ENCODE assay signal across 26 cellular contexts in genomic region chr5:84406111-84406510, GRCh38. TPM values are rescaled to one million over a fixed set of nuclear protein-coding genes. Genes with fewer than 3 reads are reported as not detected.
DNase-seq lines count a peak whose midpoint lies in the region; ATAC-seq, FAIRE-seq and TF ChIP-seq lines count a peak whose summit lies in the region.
"Had no signal": no experiment of that assay in that cellular context is flagged by ENCODE, and none has a peak within 500 bp of the region (broad histone marks: within the 10 kb centered on the region; RNA-seq: fewer than 3 reads in every experiment).

No MANE protein-coding gene starts in this region.

- H4K12ac ChIP-seq in trophoblast cell (ENCODE audit: low read depth, low read length): no peak overlapping the region

- no peak overlapping the region for H3K9ac ChIP-seq in kidney (ENCODE audit: low read length in 2 of 2)
- H3K9ac ChIP-seq in trophoblast cell (ENCODE audit: low read length): no peak overlapping the region
- H3K9ac ChIP-seq: BLaER1 had no signal

- H3K9me3 ChIP-seq in kidney (ENCODE audit: control insufficient read depth in 1 of 2, low read length in 2 of 2) (no peaks in the 10 kb centered on the region), trophoblast cell (ENCODE audit: insufficient read depth, low read depth, low read length) (no peaks in the 10 kb centered on the region)
- H3K9me3 ChIP-seq: BE2C, BLaER1 had no signal

- no CpG with 5 or more reads among the region's 1 CpG for WGBS in trophoblast cell (ENCODE audit: extremely low coverage, insufficient coverage, insufficient read length)

- no peak overlapping the region for H2BK5ac ChIP-seq in trophoblast cell (ENCODE audit: low read depth, low read length, poor library complexity)

- no peaks in the 10 kb centered on the region for H3K36me3 Mint-ChIP-seq in WTC11
- H3K36me3 Mint-ChIP-seq: CD14-positive monocyte; CD4-positive, alpha-beta memory T cell; CD4-positive, CD25-positive, alpha-beta regulatory T cell; CD8-positive, alpha-beta memory T cell had no signal

- no peak overlapping the region for H4K8ac ChIP-seq in trophoblast cell (ENCODE audit: low read depth, low read length)

- H3K4me1 ChIP-seq in kidney (ENCODE audit: control insufficient read depth in 1 of 2, insufficient read depth in 1 of 2, low read depth in 1 of 2, low read length in 2 of 2): no peaks in the 10 kb centered on the region
- H3K4me1 ChIP-seq in trophoblast cell (ENCODE audit: control insufficient read depth in 1 of 2, insufficient read depth in 2 of 2, low read length in 2 of 2): no peaks in the 10 kb centered on the region
- H3K4me1 ChIP-seq: BE2C, BLaER1 had no signal

- no peaks in the 10 kb centered on the region for H3K79me2 ChIP-seq in trophoblast cell (ENCODE audit: control insufficient read depth, insufficient read depth, low read length, poor library complexity)

- peaks cover 10% of the 10 kb centered on the region for H3K4me1 Mint-ChIP-seq in WTC11
- H3K4me1 Mint-ChIP-seq: CD14-positive monocyte; CD4-positive, alpha-beta memory T cell; CD4-positive, CD25-positive, alpha-beta regulatory T cell; CD8-positive, alpha-beta memory T cell had no signal

- no peaks in the 10 kb centered on the region for H3K27me3 Mint-ChIP-seq in WTC11 (ENCODE audit: low read depth)
- H3K27me3 Mint-ChIP-seq: CD4-positive, alpha-beta memory T cell; CD4-positive, CD25-positive, alpha-beta regulatory T cell; CD8-positive, alpha-beta memory T cell had no signal

- no peak overlapping the region for H2BK120ac ChIP-seq in trophoblast cell (ENCODE audit: insufficient read depth, low read length, poor library complexity)

- no peak overlapping the region for H3K4me3 Mint-ChIP-seq in WTC11
- H3K4me3 Mint-ChIP-seq: CD14-positive monocyte; CD4-positive, alpha-beta memory T cell; CD4-positive, CD25-positive, alpha-beta regulatory T cell; CD8-positive, alpha-beta memory T cell had no signal

- POLR2A ChIA-PET in WTC11 (lab: Charles Lee): no interaction called here

- H3K18ac ChIP-seq in trophoblast cell (ENCODE audit: low read length): no peak overlapping the region

- CTCF ChIA-PET in WTC11 (lab: Charles Lee): no interaction called here

- DNase-seq in WTC11 (ENCODE audit: low spot score) (no peak), kidney (no peak), trophoblast cell (no peak), NCI-H1092 treated with DMSO at 0.1 percent for 48 hours (lab: John Stamatoyannopoulos, UW) (no peak)
- DNase-seq: ACHN; BE2C; C1 segment of cervical spinal cord; CD4-positive, alpha-beta memory T cell; CD4-positive, CD25-positive, alpha-beta regulatory T cell; CD8-positive, alpha-beta memory T cell; COR-L47; DMS 273 treated with DMSO at 0.1 percent for 48 hours; DMS153; DMS53; DMS79; DND-41; EL; GDM1 had no signal

- no peaks in the 10 kb centered on the region for H3K36me3 ChIP-seq in kidney (ENCODE audit: control insufficient read depth in 1 of 2, insufficient read depth in 2 of 2, low read length in 2 of 2)
- H3K36me3 ChIP-seq in trophoblast cell (ENCODE audit: control insufficient read depth in 1 of 2, insufficient read depth in 2 of 2, low read length in 2 of 2): no peaks in the 10 kb centered on the region
- H3K36me3 ChIP-seq: BE2C, BLaER1 had no signal

- no peak overlapping the region for H3K4ac ChIP-seq in trophoblast cell (ENCODE audit: low read depth, low read length)

- no peak overlapping the region for H3K27ac Mint-ChIP-seq in WTC11
- H3K27ac Mint-ChIP-seq: CD14-positive monocyte; CD4-positive, alpha-beta memory T cell; CD4-positive, CD25-positive, alpha-beta regulatory T cell; CD8-positive, alpha-beta memory T cell had no signal

- no peak overlapping the region for H3K23ac ChIP-seq in trophoblast cell (ENCODE audit: low read length)

- no peaks in the 10 kb centered on the region for H3K79me1 ChIP-seq in trophoblast cell (ENCODE audit: low read length)

- ATAC-seq in WTC11: no peak
- ATAC-seq: GM12878 had no signal

- no peak overlapping the region for H2AFZ ChIP-seq in trophoblast cell (ENCODE audit: insufficient read depth, low read length, poor library complexity)

- H3K27ac ChIP-seq in kidney (ENCODE audit: low read depth in 2 of 2, low read length in 2 of 2): no peak overlapping the region
- H3K27ac ChIP-seq in trophoblast cell (ENCODE audit: low read depth, low read length): no peak overlapping the region
- H3K27ac ChIP-seq: 22Rv1, BLaER1 had no signal

- H3K9me3 Mint-ChIP-seq in WTC11: no peaks in the 10 kb centered on the region
- H3K9me3 Mint-ChIP-seq: CD4-positive, alpha-beta memory T cell had no signal

- H4K91ac ChIP-seq in trophoblast cell (ENCODE audit: low read depth, low read length): no peak overlapping the region

- no peak for TF ChIP-seq CTCF in WTC11 (IDR thresholded peaks at IDR 0.05)
- no peak for TF ChIP-seq CTCF in kidney (IDR thresholded peaks at IDR 0.05; ENCODE audit: borderline replicate concordance, extremely low read depth, insufficient read depth)

- intact Hi-C loops in kidney (cut with DNase I): no loop called here

- H3K4me2 ChIP-seq in trophoblast cell (ENCODE audit: low read length): no peak overlapping the region
- H3K4me2 ChIP-seq: BLaER1 had no signal

- H3K4me3 ChIP-seq in kidney (ENCODE audit: low read length in 2 of 2) (no peak overlapping the region), trophoblast cell (ENCODE audit: low read depth, low read length) (no peak overlapping the region)
- H3K4me3 ChIP-seq: BLaER1, GM12878 had no signal

- H3K14ac ChIP-seq in trophoblast cell (ENCODE audit: low read length): no peak overlapping the region

- H2AK5ac ChIP-seq in trophoblast cell (ENCODE audit: low read length): no peak overlapping the region

- H3K27me3 ChIP-seq in trophoblast cell (ENCODE audit: insufficient read depth, low read length): no peaks in the 10 kb centered on the region
- H3K27me3 ChIP-seq: BE2C, BLaER1 had no signal

- H2BK12ac ChIP-seq in trophoblast cell (ENCODE audit: low read length): no peak overlapping the region

- FAIRE-seq in A204.1 (lab: Jason Lieb, UNC) (peak; percentile 65), kidney (lab: Jason Lieb, UNC) (peak; percentile 21)
- FAIRE-seq: GM12878, GM12892, GM18507 had no signal

TF ChIP-seq in WTC11, 78 proteins besides CTCF, POLR2A, EP300 and RAD21:
- TF ChIP-seq HMGA2 (CRISPR knock-in tag; IDR thresholded peaks at IDR 0.05) (peak; percentile 96), GABPB1 (CRISPR knock-in tag; IDR thresholded peaks at IDR 0.05) (no peak)

RNA-seq across cellular contexts. Expression of gene EDIL3, which starts 21.4 kb away (rescaled TPM):
- total RNA-seq in WTC11 (2021) (48.3 to 53.0 TPM (median 52.3 TPM) in 3 replicates), kidney (32.8 TPM)
- 5.2 TPM for polyA plus RNA-seq in kidney (ENCODE audit: insufficient read depth, low read depth, low replicate concordance)
- polyA plus RNA-seq in trophoblast cell (2013): 26.4 and 27.6 TPM in 2 replicates
- total RNA-seq: CD4-positive, alpha-beta memory T cell; CD4-positive, CD25-positive, alpha-beta regulatory T cell; CD8-positive, alpha-beta memory T cell; G401 had no signal
- polyA plus RNA-seq: CD4-positive, alpha-beta memory T cell; CD4-positive, CD25-positive, alpha-beta regulatory T cell; CD8-positive, alpha-beta memory T cell had no signal
